ENCODE assay signal across 15 cellular contexts in the genomic region with DNA sequence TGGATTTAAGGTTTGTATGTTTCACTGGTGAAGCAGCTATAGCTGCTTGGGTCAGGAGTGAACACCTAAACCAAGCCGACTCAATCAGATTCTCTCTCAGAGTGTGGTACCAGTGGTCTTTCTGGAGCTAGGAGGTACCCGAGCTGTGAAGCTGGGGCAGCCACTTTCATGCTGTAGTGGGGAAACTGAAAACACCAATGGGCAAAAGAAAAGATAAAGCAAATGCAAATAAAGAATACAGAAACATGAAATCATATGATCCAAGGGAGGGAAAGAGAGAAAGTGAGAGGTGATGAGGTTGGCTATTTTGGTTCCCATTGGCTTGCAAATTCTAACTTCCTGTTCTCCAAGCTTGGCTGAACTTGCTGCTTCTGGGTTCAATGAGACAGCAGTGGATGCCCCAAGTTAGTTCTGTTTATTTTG.
A peak's percentile ranks its signal among the peaks of the same experiment; 100 is the strongest.
DNase-seq lines count a peak whose midpoint lies in the region; ATAC-seq and FAIRE-seq lines count a peak whose summit lies in the region.
"Had no signal": no experiment of that assay in that cellular context is flagged by ENCODE, and none has a peak within 500 bp of the region (broad histone marks: within the 10 kb centered on the region; RNA-seq: fewer than 3 reads in every experiment).

No MANE protein-coding gene starts in this region.

- peak; percentile 96 for FAIRE-seq in GM18507 (lab: Jason Lieb, UNC)
- FAIRE-seq: K562 had no signal

- peaks cover 14% of the 10 kb centered on the region for H3K9me3 Mint-ChIP-seq in activated T-helper 1 cell treated with anti-CD3 and anti-CD28 coated beads, Interleukin-12 subunit alpha, Interleukin-12 subunit beta, Interleukin-2, Interleukin-4 antibody, amounts not matched to agents 30 ng/mL and 10 ng/mL and 1 ng/mL, durations not matched to agents 14 hours and 24 hours and 36 hours
- H3K9me3 Mint-ChIP-seq in activated T-helper 2 cell treated with anti-CD3 and anti-CD28 coated beads, Interferon-gamma antibody, Interleukin-2, Interleukin-4, amounts not matched to agents 10 μg/mL and 5 μg/mL and 100 μg/mL, durations not matched to agents 14 hours and 24 hours and 36 hours = peaks cover 6% of the 10 kb centered on the region
- H3K9me3 Mint-ChIP-seq: natural killer cell treated with Interleukin-12 subunit alpha and Interleukin-12 subunit beta and Interleukin-15 and Interleukin-18, amount 100 ng/mL, for 72 hours had no signal

- ATAC-seq in GM19468 (IDR thresholded peaks at IDR 0.05; ENCODE audit: extremely low read depth, unreplicated experiment) (peak; percentile 76), HG02973 (IDR thresholded peaks at IDR 0.05; ENCODE audit: unreplicated experiment) (peak; percentile 89)
- ATAC-seq: K562; natural killer cell treated with Interleukin-12 subunit alpha and Interleukin-12 subunit beta and Interleukin-15 and Interleukin-18, amount 100 ng/mL, for 72 hours had no signal

- intact Hi-C loops in activated T-helper 1 cell treated with anti-CD3 and anti-CD28 coated beads, Interleukin-12 subunit alpha, Interleukin-12 subunit beta, Interleukin-2, Interleukin-4 antibody, amounts not matched to agents 30 ng/mL and 10 ng/mL and 1 ng/mL, durations not matched to agents 14 hours and 24 hours and 36 hours (cut with micrococcal nuclease) = no loop called here
- intact Hi-C loops in activated T-helper 2 cell treated with anti-CD3 and anti-CD28 coated beads, Interferon-gamma antibody, Interleukin-2, Interleukin-4, amounts not matched to agents 10 μg/mL and 5 μg/mL and 100 μg/mL, durations not matched to agents 14 hours and 24 hours and 36 hours (cut with micrococcal nuclease) = no loop called here

- DNase-seq in GM18507 (ENCODE audit: extremely low spot score, insufficient read length, low read depth) (no peak), NAMALWA (ENCODE audit: low spot score) (peak; percentile 10), Ammon's horn (ENCODE audit: low spot score) (no peak), HK-2 (ENCODE audit: unreplicated experiment) (no peak)
- no peak for DNase-seq in activated T-helper 1 cell treated with anti-CD3 and anti-CD28 coated beads, Interleukin-12 subunit alpha, Interleukin-12 subunit beta, Interleukin-2, Interleukin-4 antibody, amounts not matched to agents 30 ng/mL and 10 ng/mL and 1 ng/mL, durations not matched to agents 14 hours and 24 hours and 36 hours (ENCODE audit: low spot score)
- DNase-seq in activated T-helper 2 cell treated with anti-CD3 and anti-CD28 coated beads, Interferon-gamma antibody, Interleukin-2, Interleukin-4, amounts not matched to agents 10 μg/mL and 5 μg/mL and 100 μg/mL, durations not matched to agents 14 hours and 24 hours and 36 hours (ENCODE audit: low spot score) = no peak
- DNase-seq: activated T-cell treated with anti-CD3 and anti-CD28 coated beads for 4 hours; CD4-positive, alpha-beta memory T cell; erythroblast; stimulated activated CD4-positive, alpha-beta T cell treated with anti-CD3 and anti-CD28 coated beads, Interleukin-15, amount 100 ng/mL, for 24 hours had no signal

- H3K4me3 Mint-ChIP-seq in activated T-helper 1 cell treated with anti-CD3 and anti-CD28 coated beads, Interleukin-12 subunit alpha, Interleukin-12 subunit beta, Interleukin-2, Interleukin-4 antibody, amounts not matched to agents 30 ng/mL and 10 ng/mL and 1 ng/mL, durations not matched to agents 14 hours and 24 hours and 36 hours = no peak overlapping the region
- H3K4me3 Mint-ChIP-seq in activated T-helper 2 cell treated with anti-CD3 and anti-CD28 coated beads, Interferon-gamma antibody, Interleukin-2, Interleukin-4, amounts not matched to agents 10 μg/mL and 5 μg/mL and 100 μg/mL, durations not matched to agents 14 hours and 24 hours and 36 hours (ENCODE audit: low read depth) = no peak overlapping the region
- H3K4me3 Mint-ChIP-seq: natural killer cell treated with Interleukin-12 subunit alpha and Interleukin-12 subunit beta and Interleukin-15 and Interleukin-18, amount 100 ng/mL, for 72 hours; stimulated activated naive CD8-positive, alpha-beta T cell treated with anti-CD3 and anti-CD28 coated beads, Interleukin-15, Interleukin-2, amounts not matched to agents 100 ng/mL and 50 ng/mL, for 24 hours had no signal

- no peak overlapping the region for H3K27ac Mint-ChIP-seq in activated T-helper 1 cell treated with anti-CD3 and anti-CD28 coated beads, Interleukin-12 subunit alpha, Interleukin-12 subunit beta, Interleukin-2, Interleukin-4 antibody, amounts not matched to agents 30 ng/mL and 10 ng/mL and 1 ng/mL, durations not matched to agents 14 hours and 24 hours and 36 hours
- H3K27ac Mint-ChIP-seq in activated T-helper 2 cell treated with anti-CD3 and anti-CD28 coated beads, Interferon-gamma antibody, Interleukin-2, Interleukin-4, amounts not matched to agents 10 μg/mL and 5 μg/mL and 100 μg/mL, durations not matched to agents 14 hours and 24 hours and 36 hours = no peak overlapping the region
- H3K27ac Mint-ChIP-seq: CD4-positive, alpha-beta memory T cell; natural killer cell treated with Interleukin-12 subunit alpha and Interleukin-12 subunit beta and Interleukin-15 and Interleukin-18, amount 100 ng/mL, for 72 hours; stimulated activated naive CD8-positive, alpha-beta T cell treated with anti-CD3 and anti-CD28 coated beads, Interleukin-15, Interleukin-2, amounts not matched to agents 100 ng/mL and 50 ng/mL, for 24 hours had no signal

- no peaks in the 10 kb centered on the region for H3K27me3 Mint-ChIP-seq in activated T-helper 1 cell treated with anti-CD3 and anti-CD28 coated beads, Interleukin-12 subunit alpha, Interleukin-12 subunit beta, Interleukin-2, Interleukin-4 antibody, amounts not matched to agents 30 ng/mL and 10 ng/mL and 1 ng/mL, durations not matched to agents 14 hours and 24 hours and 36 hours (ENCODE audit: insufficient read depth)
- H3K27me3 Mint-ChIP-seq in activated T-helper 2 cell treated with anti-CD3 and anti-CD28 coated beads, Interferon-gamma antibody, Interleukin-2, Interleukin-4, amounts not matched to agents 10 μg/mL and 5 μg/mL and 100 μg/mL, durations not matched to agents 14 hours and 24 hours and 36 hours (ENCODE audit: low read depth) = peaks cover 2% of the 10 kb centered on the region
- H3K27me3 Mint-ChIP-seq: CD4-positive, alpha-beta memory T cell; stimulated activated naive CD8-positive, alpha-beta T cell treated with anti-CD3 and anti-CD28 coated beads, Interleukin-15, Interleukin-2, amounts not matched to agents 100 ng/mL and 50 ng/mL, for 24 hours had no signal

- H3K36me3 Mint-ChIP-seq in activated T-helper 1 cell treated with anti-CD3 and anti-CD28 coated beads, Interleukin-12 subunit alpha, Interleukin-12 subunit beta, Interleukin-2, Interleukin-4 antibody, amounts not matched to agents 30 ng/mL and 10 ng/mL and 1 ng/mL, durations not matched to agents 14 hours and 24 hours and 36 hours (ENCODE audit: low read depth) = no peaks in the 10 kb centered on the region
- no peaks in the 10 kb centered on the region for H3K36me3 Mint-ChIP-seq in activated T-helper 2 cell treated with anti-CD3 and anti-CD28 coated beads, Interferon-gamma antibody, Interleukin-2, Interleukin-4, amounts not matched to agents 10 μg/mL and 5 μg/mL and 100 μg/mL, durations not matched to agents 14 hours and 24 hours and 36 hours (ENCODE audit: low read depth)
- H3K36me3 Mint-ChIP-seq: natural killer cell treated with Interleukin-12 subunit alpha and Interleukin-12 subunit beta and Interleukin-15 and Interleukin-18, amount 100 ng/mL, for 72 hours had no signal

- no peaks in the 10 kb centered on the region for H3K4me1 Mint-ChIP-seq in activated T-helper 1 cell treated with anti-CD3 and anti-CD28 coated beads, Interleukin-12 subunit alpha, Interleukin-12 subunit beta, Interleukin-2, Interleukin-4 antibody, amounts not matched to agents 30 ng/mL and 10 ng/mL and 1 ng/mL, durations not matched to agents 14 hours and 24 hours and 36 hours (ENCODE audit: low read depth)
- peaks cover 4% of the 10 kb centered on the region for H3K4me1 Mint-ChIP-seq in activated T-helper 2 cell treated with anti-CD3 and anti-CD28 coated beads, Interferon-gamma antibody, Interleukin-2, Interleukin-4, amounts not matched to agents 10 μg/mL and 5 μg/mL and 100 μg/mL, durations not matched to agents 14 hours and 24 hours and 36 hours (ENCODE audit: low read depth)
- H3K4me1 Mint-ChIP-seq: CD4-positive, alpha-beta memory T cell had no signal
